In genomic region chrX:140157143-140157542, GRCh38 we compare ENCODE assay signal across 34 cellular contexts.
"Had no signal": no experiment of that assay in that cellular context is flagged by ENCODE, and none has a peak within 500 bp of the region (broad histone marks: within the 10 kb centered on the region; RNA-seq: fewer than 3 reads in every experiment).

No MANE protein-coding gene starts in this region.

- H3K27me3 Mint-ChIP-seq: activated CD4-positive, alpha-beta memory T cell treated with anti-CD3 and anti-CD28 coated beads, Interleukin-2, amount 10 ng/mL, durations not matched to agents 7 days and 5 days; activated CD4-positive, alpha-beta T cell treated with anti-CD3 and anti-CD28 coated beads, Interleukin-2, amount 10 ng/mL, durations not matched to agents 7 days and 5 days; activated naive CD4-positive, alpha-beta T cell treated with anti-CD3 and anti-CD28 coated beads, Interleukin-2, amount 10 ng/mL, durations not matched to agents 7 days and 5 days; activated naive CD8-positive, alpha-beta T cell treated with anti-CD3 and anti-CD28 coated beads, Interleukin-2, amount 10 ng/mL, durations not matched to agents 7 days and 5 days; dendritic cell treated with granulocyte-macrophage colony-stimulating factor and Interleukin-4, amounts not matched to agents 40 ng/mL and 50 ng/mL, for 4 days had no signal

- H3K27ac ChIP-seq: body of pancreas, breast epithelium, cardiac muscle cell, coronary artery, dorsolateral prefrontal cortex, VCaP had no signal

- H3K4me1 Mint-ChIP-seq: activated CD4-positive, alpha-beta memory T cell treated with anti-CD3 and anti-CD28 coated beads, Interleukin-2, amount 10 ng/mL, durations not matched to agents 7 days and 5 days; activated CD4-positive, alpha-beta T cell treated with anti-CD3 and anti-CD28 coated beads, Interleukin-2, amount 10 ng/mL, durations not matched to agents 7 days and 5 days; activated naive CD4-positive, alpha-beta T cell treated with anti-CD3 and anti-CD28 coated beads, Interleukin-2, amount 10 ng/mL, durations not matched to agents 7 days and 5 days; activated naive CD8-positive, alpha-beta T cell treated with anti-CD3 and anti-CD28 coated beads, Interleukin-2, amount 10 ng/mL, durations not matched to agents 7 days and 5 days; T-cell had no signal

- H3K4me3 ChIP-seq: body of pancreas, breast epithelium, cardiac muscle cell, coronary artery, dorsolateral prefrontal cortex had no signal

- H3K9me3 ChIP-seq: body of pancreas had no signal

- H3K36me3 Mint-ChIP-seq: activated naive CD4-positive, alpha-beta T cell treated with anti-CD3 and anti-CD28 coated beads, Interleukin-2, amount 10 ng/mL, durations not matched to agents 7 days and 5 days; activated naive CD4-positive, alpha-beta T cell treated with anti-CD3 and anti-CD28 coated beads, Interleukin-2, amount 50 U/mL, for 72 hours; activated naive CD8-positive, alpha-beta T cell treated with anti-CD3 and anti-CD28 coated beads, Interleukin-2, amount 10 ng/mL, durations not matched to agents 7 days and 5 days; T-cell had no signal

- H3K4me3 Mint-ChIP-seq: activated CD4-positive, alpha-beta memory T cell treated with anti-CD3 and anti-CD28 coated beads, Interleukin-2, amount 10 ng/mL, durations not matched to agents 7 days and 5 days; activated CD4-positive, alpha-beta T cell treated with anti-CD3 and anti-CD28 coated beads, Interleukin-2, amount 10 ng/mL, durations not matched to agents 7 days and 5 days; activated naive CD4-positive, alpha-beta T cell treated with anti-CD3 and anti-CD28 coated beads, Interleukin-2, amount 10 ng/mL, durations not matched to agents 7 days and 5 days; activated naive CD8-positive, alpha-beta T cell treated with anti-CD3 and anti-CD28 coated beads, Interleukin-2, amount 10 ng/mL, durations not matched to agents 7 days and 5 days; activated T-cell treated with anti-CD3 and anti-CD28 coated beads, Interleukin-2, amount 50 U/mL, for 24 hours; activated T-cell treated with anti-CD3 and anti-CD28 coated beads, Interleukin-2, amount 50 U/mL, for 72 hours; dendritic cell treated with granulocyte-macrophage colony-stimulating factor and Interleukin-4, amounts not matched to agents 40 ng/mL and 50 ng/mL, for 4 days; endodermal cell; T-cell; T-helper 1 cell treated with Interleukin-12 subunit alpha and Interleukin-12 subunit beta and Interleukin-4 antibody, amounts not matched to agents 30 μg/mL and 1 μg/mL, for 36 hours; WTC11 had no signal

- H3K27ac Mint-ChIP-seq: activated CD4-positive, alpha-beta memory T cell treated with anti-CD3 and anti-CD28 coated beads, Interleukin-2, amount 10 ng/mL, durations not matched to agents 7 days and 5 days; activated CD4-positive, alpha-beta T cell treated with anti-CD3 and anti-CD28 coated beads, Interleukin-2, amount 10 ng/mL, durations not matched to agents 7 days and 5 days; activated naive CD4-positive, alpha-beta T cell treated with anti-CD3 and anti-CD28 coated beads, Interleukin-2, amount 10 ng/mL, durations not matched to agents 7 days and 5 days; activated naive CD4-positive, alpha-beta T cell treated with anti-CD3 and anti-CD28 coated beads, Interleukin-2, amount 50 U/mL, for 72 hours; activated naive CD8-positive, alpha-beta T cell treated with anti-CD3 and anti-CD28 coated beads, Interleukin-2, amount 10 ng/mL, durations not matched to agents 7 days and 5 days; activated T-cell treated with anti-CD3 and anti-CD28 coated beads, Interleukin-2, amount 50 U/mL, for 24 hours; activated T-cell treated with anti-CD3 and anti-CD28 coated beads, Interleukin-2, amount 50 U/mL, for 72 hours; dendritic cell treated with granulocyte-macrophage colony-stimulating factor and Interleukin-4, amounts not matched to agents 40 ng/mL and 50 ng/mL, for 4 days; endodermal cell; T-cell; T-helper 1 cell treated with Interleukin-12 subunit alpha and Interleukin-12 subunit beta and Interleukin-4 antibody, amounts not matched to agents 30 μg/mL and 1 μg/mL, for 36 hours; WTC11 had no signal

- H3K36me3 ChIP-seq: breast epithelium, cardiac muscle cell had no signal

- H3K9me3 Mint-ChIP-seq: activated CD4-positive, alpha-beta memory T cell treated with anti-CD3 and anti-CD28 coated beads, Interleukin-2, amount 10 ng/mL, durations not matched to agents 7 days and 5 days; activated CD4-positive, alpha-beta T cell treated with anti-CD3 and anti-CD28 coated beads, Interleukin-2, amount 10 ng/mL, durations not matched to agents 7 days and 5 days; activated naive CD4-positive, alpha-beta T cell treated with anti-CD3 and anti-CD28 coated beads, Interleukin-2, amount 10 ng/mL, durations not matched to agents 7 days and 5 days; activated naive CD8-positive, alpha-beta T cell treated with anti-CD3 and anti-CD28 coated beads, Interleukin-2, amount 10 ng/mL, durations not matched to agents 7 days and 5 days; activated T-cell treated with anti-CD3 and anti-CD28 coated beads, Interleukin-2, amount 50 U/mL, for 24 hours; dendritic cell treated with granulocyte-macrophage colony-stimulating factor and Interleukin-4, amounts not matched to agents 40 ng/mL and 50 ng/mL, for 4 days; endodermal cell; T-cell; T-helper 1 cell treated with Interleukin-12 subunit alpha and Interleukin-12 subunit beta and Interleukin-4 antibody, amounts not matched to agents 30 μg/mL and 1 μg/mL, for 36 hours had no signal

- H3K4me1 ChIP-seq: body of pancreas, breast epithelium had no signal

- FAIRE-seq: frontal cortex, TTC549 had no signal

- DNase-seq: activated CD4-positive, alpha-beta memory T cell treated with anti-CD3 and anti-CD28 coated beads, Interleukin-2, amount 10 ng/mL, durations not matched to agents 7 days and 5 days; activated CD4-positive, alpha-beta T cell treated with anti-CD3 and anti-CD28 coated beads for 1 hour; activated CD4-positive, alpha-beta T cell treated with anti-CD3 and anti-CD28 coated beads for 4 hours; activated CD4-positive, alpha-beta T cell treated with anti-CD3 and anti-CD28 coated beads, Interleukin-2, amount 10 ng/mL, durations not matched to agents 7 days and 5 days; activated CD4-positive, alpha-beta T cell treated with anti-CD3 and anti-CD28 coated beads, Interleukin-2, amount 50 U/mL, for 4 hours; activated CD8-positive, alpha-beta memory T cell treated with anti-CD3 and anti-CD28 coated beads, Interleukin-2, amount 50 U/mL, for 48 hours; activated gamma-delta T cell; activated naive CD4-positive, alpha-beta T cell; activated naive CD4-positive, alpha-beta T cell treated with anti-CD3 and anti-CD28 coated beads, Interleukin-2, amount 10 ng/mL, durations not matched to agents 7 days and 5 days; activated naive CD8-positive, alpha-beta T cell treated with anti-CD3 and anti-CD28 coated beads, Interleukin-2, amount 10 ng/mL, durations not matched to agents 7 days and 5 days; activated T-cell treated with anti-CD3 and anti-CD28 coated beads for 4 hours; activated T-cell treated with anti-CD3 and anti-CD28 coated beads, Interleukin-2, amount 50 U/mL, for 24 hours; activated T-cell treated with anti-CD3 and anti-CD28 coated beads, Interleukin-2, amount 50 U/mL, for 72 hours; amniotic stem cell; anterior cingulate cortex; body of pancreas; central memory CD4-positive, alpha-beta T cell; cerebellar nuclear complex; dorsolateral prefrontal cortex; effector memory CD4-positive, alpha-beta T cell; endodermal cell; head of caudate nucleus; T-cell; T-helper 9 cell had no signal

- H3K27me3 ChIP-seq: body of pancreas, cardiac muscle cell had no signal
